31 cellular contexts compared by ENCODE assay signal in genomic region chr5:164362021-164362420, GRCh38.
"Had no signal": no experiment of that assay in that cellular context is flagged by ENCODE, and none has a peak within 500 bp of the region (broad histone marks: within the 10 kb centered on the region; RNA-seq: fewer than 3 reads in every experiment).

No MANE protein-coding gene starts in this region.

- H3K9me3 Mint-ChIP-seq: activated B cell treated with CpG ODN at 0.5 μM for 24 hours; mesothelial cell of epicardium; naive B cell; nephron progenitor cell; stimulated activated naive B cell treated with anti-CD40 and anti-IgM and Interleukin-4, amounts not matched to agents 10 μg/mL and 1 μg/mL and 100 μg/mL, for 72 hours had no signal

- H3K9me3 ChIP-seq: body of pancreas, pancreas, prostate gland, right atrium auricular region, stomach, thyroid gland, upper lobe of left lung, vagina had no signal

- H3K27ac Mint-ChIP-seq: activated B cell treated with CpG ODN at 0.5 μM for 24 hours; activated naive CD8-positive, alpha-beta T cell; activated T-cell treated with anti-CD3 and anti-CD28 coated beads, Interleukin-2, amount 50 U/mL, for 72 hours; effector memory CD8-positive, alpha-beta T cell; mesothelial cell of epicardium; naive B cell; nephron progenitor cell; stimulated activated naive B cell treated with anti-CD40 and anti-IgM and Interleukin-4, amounts not matched to agents 10 μg/mL and 1 μg/mL and 100 μg/mL, for 72 hours had no signal

- H3K36me3 ChIP-seq: cardiac muscle cell, pancreas, prostate gland, right atrium auricular region, stomach, thyroid gland, upper lobe of left lung, vagina had no signal

- H3K27me3 ChIP-seq: body of pancreas, cardiac muscle cell, pancreas, right atrium auricular region, stomach, thyroid gland, upper lobe of left lung, vagina had no signal

- H3K36me3 Mint-ChIP-seq: activated naive CD8-positive, alpha-beta T cell; mesothelial cell of epicardium; naive B cell; stimulated activated naive B cell treated with anti-CD40 and anti-IgM and Interleukin-4, amounts not matched to agents 10 μg/mL and 1 μg/mL and 100 μg/mL, for 72 hours had no signal

- H3K27ac ChIP-seq: body of pancreas, cardiac muscle cell, coronary artery, dorsolateral prefrontal cortex, pancreas, prostate gland, right atrium auricular region, stomach, thyroid gland, upper lobe of left lung, vagina had no signal

- H3K4me3 ChIP-seq: body of pancreas, cardiac muscle cell, coronary artery, dorsolateral prefrontal cortex, pancreas, prostate gland, right atrium auricular region, stomach, thyroid gland, upper lobe of left lung, vagina had no signal

- H3K4me3 Mint-ChIP-seq: activated B cell treated with CpG ODN at 0.5 μM for 24 hours; activated naive CD8-positive, alpha-beta T cell; activated T-cell treated with anti-CD3 and anti-CD28 coated beads, Interleukin-2, amount 50 U/mL, for 72 hours; effector memory CD8-positive, alpha-beta T cell; mesothelial cell of epicardium; naive B cell; nephron progenitor cell; stimulated activated naive B cell treated with anti-CD40 and anti-IgM and Interleukin-4, amounts not matched to agents 10 μg/mL and 1 μg/mL and 100 μg/mL, for 72 hours had no signal

- H3K4me1 ChIP-seq: body of pancreas, pancreas, prostate gland, right atrium auricular region, stomach, thyroid gland, upper lobe of left lung, vagina had no signal

- H3K4me1 Mint-ChIP-seq: activated B cell treated with CpG ODN at 0.5 μM for 24 hours; mesothelial cell of epicardium; naive B cell; nephron progenitor cell; stimulated activated naive B cell treated with anti-CD40 and anti-IgM and Interleukin-4, amounts not matched to agents 10 μg/mL and 1 μg/mL and 100 μg/mL, for 72 hours had no signal

- DNase-seq: activated B cell treated with CpG ODN at 0.5 μM for 24 hours; activated effector memory CD4-positive, alpha-beta T cell treated with Interleukin-2 at 50 U/mL for 16 hours; activated naive CD4-positive, alpha-beta T cell treated with Interleukin-2 at 50 U/mL for 16 hours; activated T-cell treated with anti-CD3 and anti-CD28 coated beads for 4 hours; activated T-cell treated with anti-CD3 and anti-CD28 coated beads, Interleukin-2, amount 50 U/mL, for 72 hours; anterior cingulate cortex; body of pancreas; dorsolateral prefrontal cortex; effector memory CD8-positive, alpha-beta T cell; foreskin fibroblast; head of caudate nucleus; hippocampal formation; left cardiac atrium; naive B cell; nephron progenitor cell; nucleus accumbens; pancreas; stimulated activated CD4-positive, alpha-beta T cell treated with anti-CD3 and anti-CD28 coated beads, Interleukin-15, amount 100 ng/mL, for 24 hours; stimulated activated CD4-positive, alpha-beta T cell treated with anti-CD3 and anti-CD28 coated beads, Interleukin-2, amount 100 ng/mL, for 24 hours; stimulated activated naive B cell treated with anti-CD40 and anti-IgM and Interleukin-4, amounts not matched to agents 10 μg/mL and 1 μg/mL and 100 μg/mL, for 72 hours; stomach; thyroid gland; upper lobe of left lung had no signal

- H3K27me3 Mint-ChIP-seq: activated B cell treated with CpG ODN at 0.5 μM for 24 hours; activated naive CD8-positive, alpha-beta T cell; effector memory CD8-positive, alpha-beta T cell; naive B cell; stimulated activated naive B cell treated with anti-CD40 and anti-IgM and Interleukin-4, amounts not matched to agents 10 μg/mL and 1 μg/mL and 100 μg/mL, for 72 hours had no signal

- FAIRE-seq: keratinocyte, pancreas had no signal
